In the genomic region with DNA sequence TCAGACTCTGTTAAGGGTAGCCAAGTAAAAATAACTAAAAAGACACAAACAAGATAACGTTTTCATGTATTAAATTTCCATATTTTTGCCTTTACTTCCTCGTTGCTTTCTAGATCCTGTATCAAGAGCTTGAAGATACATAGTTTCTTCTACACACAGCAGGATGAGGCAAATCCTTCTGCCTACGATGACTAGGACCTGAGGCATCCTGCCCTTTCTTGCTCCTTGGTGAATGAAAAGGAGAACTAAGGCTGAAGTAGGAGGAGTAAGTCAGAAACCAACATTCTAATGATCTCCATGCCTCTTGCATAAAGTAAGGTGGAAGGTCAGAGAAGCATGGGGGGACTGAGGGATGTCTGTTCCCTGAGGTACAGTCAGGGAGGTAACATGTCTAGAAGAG, we compare ENCODE assay signal across 24 cellular contexts.
DNase-seq lines count a peak whose midpoint lies in the region; ATAC-seq and TF ChIP-seq lines count a peak whose summit lies in the region.
"Had no signal": no experiment of that assay in that cellular context is flagged by ENCODE, and none has a peak within 500 bp of the region (broad histone marks: within the 10 kb centered on the region; RNA-seq: fewer than 3 reads in every experiment).

No MANE protein-coding gene starts in this region.

- H3K27ac ChIP-seq in AG04450 (ENCODE audit: low read depth, low read length): no peak overlapping the region
- H3K27ac ChIP-seq: PC-9, psoas muscle, upper lobe of right lung had no signal

- in situ Hi-C loops in astrocyte of the spinal cord (cut with HindIII; ENCODE audit: low sequenced_read_pairs): no loop called here

- no peak for ATAC-seq in GM19395 (IDR thresholded peaks at IDR 0.05; ENCODE audit: unreplicated experiment)
- ATAC-seq: GM12878; psoas muscle; stimulated activated naive CD8-positive, alpha-beta T cell treated with anti-CD3 and anti-CD28 coated beads, Interleukin-15, Interleukin-2, amounts not matched to agents 100 U/mL and 50 U/mL, for 24 hours; upper lobe of right lung had no signal

- H3K9me3 Mint-ChIP-seq in activated T-helper 1 cell treated with anti-CD3 and anti-CD28 coated beads, Interleukin-12 subunit alpha, Interleukin-12 subunit beta, Interleukin-2, Interleukin-4 antibody, amounts not matched to agents 30 ng/mL and 10 ng/mL and 1 ng/mL, durations not matched to agents 14 hours and 24 hours and 36 hours: no peaks in the 10 kb centered on the region
- H3K9me3 Mint-ChIP-seq: activated naive CD4-positive, alpha-beta T cell treated with anti-CD3 and anti-CD28 coated beads, Interleukin-2, amount 50 U/mL, for 24 hours had no signal

- DNase-seq in AG04450 (ENCODE audit: low read depth, low spot score): peak; percentile 30
- peak; percentile 59 for DNase-seq in HT1080 (ENCODE audit: low read depth)
- DNase-seq in astrocyte of the spinal cord (ENCODE audit: low read depth, low spot score): peak; percentile 33
- peak; percentile 74 to 82 for DNase-seq in foreskin fibroblast
- DNase-seq in Kasumi-1 (lab: John Stamatoyannopoulos, UW): no peak
- DNase-seq in activated T-helper 1 cell treated with anti-CD3 and anti-CD28 coated beads, Interleukin-12 subunit alpha, Interleukin-12 subunit beta, Interleukin-2, Interleukin-4 antibody, amounts not matched to agents 30 ng/mL and 10 ng/mL and 1 ng/mL, durations not matched to agents 14 hours and 24 hours and 36 hours (ENCODE audit: low spot score): no peak
- DNase-seq in cerebellar nuclear complex (lab: John Stamatoyannopoulos, UW): no peak
- DNase-seq: activated T-cell treated with anti-CD3 and anti-CD28 coated beads for 4 hours; central memory CD4-positive, alpha-beta T cell; glutamatergic neuron; mesenchymal stem cell; NCI-H1092 treated with DMSO at 0.1 percent for 48 hours; NCI-H2107; NCI-H748 treated with DMSO at 0.1 percent for 48 hours; PC-9; psoas muscle; SK-N-SH; stimulated activated naive CD8-positive, alpha-beta T cell treated with anti-CD3 and anti-CD28 coated beads, Interleukin-15, Interleukin-2, amounts not matched to agents 100 U/mL and 50 U/mL, for 24 hours; upper lobe of right lung had no signal

- H3K27me3 Mint-ChIP-seq in activated T-helper 1 cell treated with anti-CD3 and anti-CD28 coated beads, Interleukin-12 subunit alpha, Interleukin-12 subunit beta, Interleukin-2, Interleukin-4 antibody, amounts not matched to agents 30 ng/mL and 10 ng/mL and 1 ng/mL, durations not matched to agents 14 hours and 24 hours and 36 hours (ENCODE audit: insufficient read depth): no peaks in the 10 kb centered on the region
- H3K27me3 Mint-ChIP-seq: activated naive CD4-positive, alpha-beta T cell treated with anti-CD3 and anti-CD28 coated beads, Interleukin-2, amount 50 U/mL, for 24 hours had no signal

- no peaks in the 10 kb centered on the region for H3K27me3 ChIP-seq in AG04450 (ENCODE audit: control insufficient read depth, insufficient read depth, low read length)
- H3K27me3 ChIP-seq: upper lobe of right lung had no signal

- H3K9me3 ChIP-seq in AG04450 (ENCODE audit: control insufficient read depth, insufficient read depth, low read length): no peaks in the 10 kb centered on the region; the same call in 1 of the 2 replicates
- H3K9me3 ChIP-seq: HAP-1, psoas muscle, upper lobe of right lung had no signal

- H3K4me3 ChIP-seq in AG04450 (ENCODE audit: low read depth, low read length) (no peak overlapping the region), astrocyte of the spinal cord (ENCODE audit: low read depth, low read length) (no peak overlapping the region), foreskin fibroblast (ENCODE audit: low read depth in 1 of 2, low read length in 2 of 2) (no peak overlapping the region)
- H3K4me3 ChIP-seq: GM12878, HAP-1, PC-9, psoas muscle, upper lobe of right lung had no signal

- H3K27ac Mint-ChIP-seq in activated T-helper 1 cell treated with anti-CD3 and anti-CD28 coated beads, Interleukin-12 subunit alpha, Interleukin-12 subunit beta, Interleukin-2, Interleukin-4 antibody, amounts not matched to agents 30 ng/mL and 10 ng/mL and 1 ng/mL, durations not matched to agents 14 hours and 24 hours and 36 hours: no peak overlapping the region
- H3K27ac Mint-ChIP-seq: activated naive CD4-positive, alpha-beta T cell treated with anti-CD3 and anti-CD28 coated beads, Interleukin-2, amount 50 U/mL, for 24 hours; nephron had no signal

- H3K4me1 Mint-ChIP-seq in activated T-helper 1 cell treated with anti-CD3 and anti-CD28 coated beads, Interleukin-12 subunit alpha, Interleukin-12 subunit beta, Interleukin-2, Interleukin-4 antibody, amounts not matched to agents 30 ng/mL and 10 ng/mL and 1 ng/mL, durations not matched to agents 14 hours and 24 hours and 36 hours (ENCODE audit: low read depth): no peaks in the 10 kb centered on the region
- H3K4me1 Mint-ChIP-seq: activated naive CD4-positive, alpha-beta T cell treated with anti-CD3 and anti-CD28 coated beads, Interleukin-2, amount 50 U/mL, for 24 hours; nephron had no signal

- intact Hi-C loops in activated T-helper 1 cell treated with anti-CD3 and anti-CD28 coated beads, Interleukin-12 subunit alpha, Interleukin-12 subunit beta, Interleukin-2, Interleukin-4 antibody, amounts not matched to agents 30 ng/mL and 10 ng/mL and 1 ng/mL, durations not matched to agents 14 hours and 24 hours and 36 hours (cut with micrococcal nuclease): no loop called here

- TF ChIP-seq CTCF in AG04450 (IDR thresholded peaks at IDR 0.05; ENCODE audit: low read depth, low read length) (no peak), astrocyte of the spinal cord (IDR thresholded peaks at IDR 0.05; ENCODE audit: low read depth, low read length) (no peak), foreskin fibroblast (IDR thresholded peaks at IDR 0.05; ENCODE audit: low read depth, low read length) (no peak)

- CTCF ChIA-PET in AG04450 (lab: Charles Lee): no interaction called here

- POLR2A ChIA-PET in AG04450 (lab: Yijun Ruan, JAX): no interaction called here

- no peaks in the 10 kb centered on the region for H3K36me3 Mint-ChIP-seq in activated T-helper 1 cell treated with anti-CD3 and anti-CD28 coated beads, Interleukin-12 subunit alpha, Interleukin-12 subunit beta, Interleukin-2, Interleukin-4 antibody, amounts not matched to agents 30 ng/mL and 10 ng/mL and 1 ng/mL, durations not matched to agents 14 hours and 24 hours and 36 hours (ENCODE audit: low read depth)

- no peak overlapping the region for H3K4me3 Mint-ChIP-seq in activated T-helper 1 cell treated with anti-CD3 and anti-CD28 coated beads, Interleukin-12 subunit alpha, Interleukin-12 subunit beta, Interleukin-2, Interleukin-4 antibody, amounts not matched to agents 30 ng/mL and 10 ng/mL and 1 ng/mL, durations not matched to agents 14 hours and 24 hours and 36 hours
- H3K4me3 Mint-ChIP-seq: activated naive CD4-positive, alpha-beta T cell treated with anti-CD3 and anti-CD28 coated beads, Interleukin-2, amount 50 U/mL, for 24 hours; nephron had no signal

Comparison
In these comparisons a context has a peak if more than half of its experiments do, and no peak if none do; other contexts are left out.
1. DNase-seq: peak in AG04450 (single experiment), HT1080 (single experiment), astrocyte of the spinal cord (single experiment) and foreskin fibroblast (2 of 2); none in Kasumi-1 (0 of 2), activated T-helper 1 cell treated with anti-CD3 and anti-CD28 coated beads, Interleukin-12 subunit alpha, Interleukin-12 subunit beta, Interleukin-2, Interleukin-4 antibody, amounts not matched to agents 30 ng/mL and 10 ng/mL and 1 ng/mL, durations not matched to agents 14 hours and 24 hours and 36 hours (single experiment) and cerebellar nuclear complex (0 of 2).